13 cellular contexts compared by ENCODE assay signal in the genomic region with DNA sequence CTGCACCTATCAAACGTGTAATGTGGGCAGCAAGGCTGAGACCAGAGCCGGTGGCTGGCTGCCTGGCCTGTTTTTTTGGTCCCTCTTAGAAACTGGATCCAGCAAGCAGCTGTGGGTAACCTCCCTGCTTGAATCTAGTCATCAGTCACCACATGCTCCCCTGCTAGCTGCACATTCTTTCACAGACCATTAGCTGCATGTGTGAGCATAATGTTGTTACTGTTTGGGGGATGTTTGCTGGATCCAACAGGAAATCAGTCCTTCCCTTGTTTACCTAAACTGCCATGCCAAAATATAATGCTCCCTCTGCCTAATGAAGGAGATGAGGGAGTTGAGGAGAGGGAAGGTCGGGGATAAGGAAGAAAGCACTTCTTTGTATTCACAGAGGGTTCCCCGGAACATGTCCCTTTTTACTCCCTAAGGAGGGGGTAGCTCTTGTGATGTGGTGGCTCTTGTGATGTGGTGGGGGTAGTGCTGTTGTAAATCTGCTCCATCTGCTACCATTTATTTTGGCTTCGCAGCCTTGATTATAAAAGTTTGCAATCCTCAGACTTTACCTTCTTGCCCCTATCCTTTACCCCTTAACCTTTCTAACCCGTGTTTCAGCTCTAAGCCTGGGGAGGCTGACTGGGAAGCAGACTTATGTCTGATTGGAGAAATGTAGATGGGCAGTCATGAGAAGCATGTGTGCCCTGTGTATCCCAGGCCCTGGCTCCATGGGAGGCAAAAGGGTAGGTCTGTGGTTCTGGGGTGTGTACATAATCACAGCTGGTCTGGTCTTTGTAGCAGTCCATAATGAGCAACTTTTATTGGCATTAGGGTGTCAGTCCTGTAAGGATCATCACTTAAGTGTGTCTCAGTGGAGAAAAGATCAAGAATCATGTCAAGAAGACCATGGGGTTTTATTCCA. TPM values are rescaled to one million over a fixed set of nuclear protein-coding genes. Genes with fewer than 3 reads are reported as not detected.
DNase-seq lines count a peak whose midpoint lies in the region; ATAC-seq and TF ChIP-seq lines count a peak whose summit lies in the region.
"Had no signal": no experiment of that assay in that cellular context is flagged by ENCODE, and none has a peak within 500 bp of the region (broad histone marks: within the 10 kb centered on the region; RNA-seq: fewer than 3 reads in every experiment).

No MANE protein-coding gene starts in this region.

- peaks cover 34% of the 10 kb centered on the region in 2 donors for H3K4me1 ChIP-seq in gastrocnemius medialis
- H3K4me1 ChIP-seq: adrenal gland had no signal

- intact Hi-C loops in gastrocnemius medialis (cut with DNase I; ENCODE audit: low total_unique reads): no loop called here

- H3K27ac ChIP-seq in gastrocnemius medialis: peak overlapping the region in 2 of 4 donors; percentile 46 to 49
- H3K27ac ChIP-seq: adrenal gland had no signal

- no peak for TF ChIP-seq CTCF in gastrocnemius medialis (IDR thresholded peaks at IDR 0.05 in 4 of 5, conservative IDR thresholded peaks at IDR 0.05 in 1 of 5)

- no peak overlapping the region for H3K4me3 ChIP-seq in gastrocnemius medialis
- H3K4me3 ChIP-seq: adrenal gland had no signal

- in situ Hi-C loops in gastrocnemius medialis (cut with MboI; ENCODE audit: low sequenced_read_pairs in 4 of 4): no loop called here

- TF ChIP-seq POLR2A in gastrocnemius medialis (IDR thresholded peaks at IDR 0.05): no peak

- DNase-seq in EH (ENCODE audit: low read depth) (peak; percentile 75), RPMI7951 (ENCODE audit: low read depth) (peak; percentile 61), glomerular visceral epithelial cell (ENCODE audit: extremely low spot score) (peak; percentile 72), gastrocnemius medialis (peak; percentile 45 to 61), NK-92 (lab: John Stamatoyannopoulos, UW; ENCODE audit: unreplicated experiment) (no peak)
- DNase-seq in stimulated activated CD8-positive, alpha-beta memory T cell treated with anti-CD3 and anti-CD28 coated beads, Interleukin-4, amount 100 ng/mL, for 48 hours: no peak
- DNase-seq: adrenal gland; NCI-H1417 treated with DMSO at 0.1 percent for 48 hours; stimulated activated naive CD8-positive, alpha-beta T cell treated with anti-CD3 and anti-CD28 coated beads, Interleukin-15, Interleukin-2, amounts not matched to agents 100 U/mL and 50 U/mL, for 24 hours; T-cell had no signal

- H3K9me3 ChIP-seq in gastrocnemius medialis: no peaks in the 10 kb centered on the region
- H3K9me3 ChIP-seq: adrenal gland had no signal

- ATAC-seq in gastrocnemius medialis (peak; percentile 82 to 88), GM19035 (IDR thresholded peaks at IDR 0.05; ENCODE audit: unreplicated experiment) (no peak), GM21576 (IDR thresholded peaks at IDR 0.05; ENCODE audit: unreplicated experiment) (no peak)
- ATAC-seq: natural killer cell treated with Interleukin-12 subunit alpha and Interleukin-12 subunit beta and Interleukin-15 and Interleukin-18, amount 100 ng/mL, for 72 hours; stimulated activated naive CD8-positive, alpha-beta T cell treated with anti-CD3 and anti-CD28 coated beads, Interleukin-15, Interleukin-2, amounts not matched to agents 100 U/mL and 50 U/mL, for 24 hours; T-cell had no signal

- H3K36me3 ChIP-seq in gastrocnemius medialis: peaks cover 0 to 50% of the 10 kb centered on the region in 2 donors

- no peaks in the 10 kb centered on the region for H3K27me3 ChIP-seq in gastrocnemius medialis
- H3K27me3 ChIP-seq: adrenal gland had no signal

RNA-seq across cellular contexts. Expression of gene LOXL4, which starts 20.8 kb away (rescaled TPM):
- under 0.01 and 0.10 TPM in 2 replicates for total RNA-seq in RPMI7951 (2014; rRNA removed; shearing (Covaris generic))
- total RNA-seq in gastrocnemius medialis: 1 to 10 TPM; 1.6 to 6.9 (median 4.7) TPM
- total RNA-seq: natural killer cell treated with Interleukin-12 subunit alpha and Interleukin-12 subunit beta and Interleukin-15 and Interleukin-18, amount 100 ng/mL, for 72 hours had no signal

Comparison
In these comparisons a context has a peak if more than half of its experiments do, and no peak if none do; other contexts are left out.
1. DNase-seq: peak in EH (single experiment), RPMI7951 (single experiment), glomerular visceral epithelial cell (single experiment) and gastrocnemius medialis (2 of 2); none in stimulated activated CD8-positive, alpha-beta memory T cell treated with anti-CD3 and anti-CD28 coated beads, Interleukin-4, amount 100 ng/mL, for 48 hours (single experiment) and NK-92 (single experiment).
2. ATAC-seq: peak in gastrocnemius medialis (2 of 2); none in GM19035 (single experiment) and GM21576 (single experiment).